24 cellular contexts compared by ENCODE assay signal in the genomic region with DNA sequence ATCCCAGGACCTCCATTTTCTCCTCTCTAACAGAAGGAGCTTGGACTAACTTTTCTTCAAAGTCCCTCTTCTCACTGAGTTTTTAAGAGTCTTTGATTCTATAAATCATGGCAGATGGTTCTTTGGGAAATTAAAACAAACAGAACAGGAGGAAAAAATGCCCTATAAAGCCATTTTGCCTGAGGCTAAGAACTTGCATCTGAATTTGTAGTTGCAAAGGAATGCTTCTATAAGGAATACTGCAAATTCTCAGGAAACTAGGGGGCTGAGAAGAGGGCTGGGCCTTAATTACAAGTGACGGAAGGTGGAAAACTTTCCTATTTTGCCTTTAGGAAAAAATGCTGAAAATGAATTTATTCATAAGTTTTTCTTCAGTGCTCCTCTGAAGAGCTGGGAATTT.
A peak's percentile ranks its signal among the peaks of the same experiment; 100 is the strongest.
DNase-seq lines count a peak whose midpoint lies in the region; ATAC-seq and TF ChIP-seq lines count a peak whose summit lies in the region.
"Had no signal": no experiment of that assay in that cellular context is flagged by ENCODE, and none has a peak within 500 bp of the region (broad histone marks: within the 10 kb centered on the region; RNA-seq: fewer than 3 reads in every experiment).

No MANE protein-coding gene starts in this region.

- H3K27me3 Mint-ChIP-seq in chondrocyte (ENCODE audit: low read depth) (no peaks in the 10 kb centered on the region), mesothelial cell of epicardium (ENCODE audit: low read depth) (no peaks in the 10 kb centered on the region)
- H3K27me3 Mint-ChIP-seq: CD4-positive, CD25-positive, alpha-beta regulatory T cell had no signal

- H3K9me3 ChIP-seq in IMR-90 (ENCODE audit: control insufficient read depth, insufficient read depth, low read length) (no peaks in the 10 kb centered on the region), osteoblast (ENCODE audit: low read depth, low read length) (no peaks in the 10 kb centered on the region)
- H3K9me3 ChIP-seq: BLaER1 had no signal

- POLR2A ChIA-PET in BJ (lab: Charles Lee) (no interaction called here), IMR-90 (lab: Charles Lee; ENCODE audit: unreplicated experiment) (no interaction called here)

- H3K4me3 Mint-ChIP-seq in chondrocyte (ENCODE audit: unreplicated experiment) (no peak overlapping the region), mesothelial cell of epicardium (no peak overlapping the region)
- H3K4me3 Mint-ChIP-seq: CD4-positive, CD25-positive, alpha-beta regulatory T cell had no signal

- H3K27ac Mint-ChIP-seq in chondrocyte (ENCODE audit: unreplicated experiment), result peak overlapping the region; percentile 87
- peak overlapping the region; percentile 59 for H3K27ac Mint-ChIP-seq in mesothelial cell of epicardium
- H3K27ac Mint-ChIP-seq: CD4-positive, CD25-positive, alpha-beta regulatory T cell had no signal

- H3K4me2 ChIP-seq in IMR-90 (ENCODE audit: low read depth, low read length) (no peak overlapping the region), osteoblast (ENCODE audit: insufficient read depth, low read length) (no peak overlapping the region)
- H3K4me2 ChIP-seq: BLaER1 had no signal

- H3K4me3 ChIP-seq in BJ (ENCODE audit: low read depth, low read length) (no peak overlapping the region), IMR-90 (ENCODE audit: insufficient read depth, low read depth, low read length) (no peak overlapping the region), osteoblast (ENCODE audit: insufficient read depth, low read length) (no peak overlapping the region)
- H3K4me3 ChIP-seq: BLaER1, GM23248 had no signal

- H3K36me3 ChIP-seq in BJ (ENCODE audit: control insufficient read depth, insufficient read depth, low read length) (no peaks in the 10 kb centered on the region), IMR-90 (ENCODE audit: control insufficient read depth, insufficient read depth, low read length) (peaks cover 12% of the 10 kb centered on the region; the same call in 1 of the 2 replicates), osteoblast (ENCODE audit: insufficient read depth, low read length) (no peaks in the 10 kb centered on the region)

- H3K14ac ChIP-seq in IMR-90 (replicated peaks; ENCODE audit: low read depth, low read length), result no peak overlapping the region

- no peak overlapping the region for H2BK15ac ChIP-seq in IMR-90 (ENCODE audit: low read depth, low read length)

- no TSS peak for BruUV-seq in IMR-90 (replicated peaks; lab: Mats Ljungman, UMichigan)

- no peak overlapping the region for H3K56ac ChIP-seq in IMR-90 (ENCODE audit: extremely low read depth, insufficient read depth, low read length)

- TF ChIP-seq CTCF in BJ (IDR thresholded peaks at IDR 0.05; ENCODE audit: insufficient read depth, low read depth, low read length) (no peak), IMR-90 (conservative IDR thresholded peaks at IDR 0.05; ENCODE audit: low read depth, low read length) (no peak), chondrocyte (IDR thresholded peaks at IDR 0.05) (no peak), mesothelial cell of epicardium (IDR thresholded peaks at IDR 0.05; ENCODE audit: unreplicated experiment) (no peak), osteoblast (IDR thresholded peaks at IDR 0.05; ENCODE audit: extremely low read depth, low read depth, low read length) (no peak)

- no peak overlapping the region for H2BK20ac ChIP-seq in IMR-90 (ENCODE audit: low read depth, low read length)

- no peaks in the 10 kb centered on the region for H3K79me1 ChIP-seq in IMR-90 (ENCODE audit: low read depth in 1 of 2, low read length in 2 of 2)

- no peaks in the 10 kb centered on the region for H3K9me3 Mint-ChIP-seq in chondrocyte (ENCODE audit: low read depth)
- no peaks in the 10 kb centered on the region for H3K9me3 Mint-ChIP-seq in mesothelial cell of epicardium

- H3K4me1 ChIP-seq in IMR-90 (ENCODE audit: control insufficient read depth, insufficient read depth, low read length) (peaks cover 11% of the 10 kb centered on the region), osteoblast (ENCODE audit: insufficient read depth, low read length) (peaks cover 14% of the 10 kb centered on the region)
- H3K4me1 ChIP-seq: BLaER1 had no signal

- H3K9me1 ChIP-seq in IMR-90 (ENCODE audit: insufficient read depth, low read length), result peaks cover 5% of the 10 kb centered on the region; the same call in 1 of the 2 replicates

- H2AFZ ChIP-seq in IMR-90 (replicated peaks; ENCODE audit: low read length, poor library complexity), result no peak overlapping the region
- no peak overlapping the region for H2AFZ ChIP-seq in osteoblast (ENCODE audit: low read length)
- H2AFZ ChIP-seq: GM23248 had no signal

- H3K9ac ChIP-seq in IMR-90 (ENCODE audit: low read depth, low read length), result no peak overlapping the region
- H3K9ac ChIP-seq: BLaER1, GM23248 had no signal

- ATAC-seq in IMR-90 (ENCODE audit: low read depth), result peak; percentile 32
- ATAC-seq in GM18517 (IDR thresholded peaks at IDR 0.05; ENCODE audit: unreplicated experiment), result no peak
- no peak for ATAC-seq in GM19328 (IDR thresholded peaks at IDR 0.05; ENCODE audit: unreplicated experiment)
- ATAC-seq: Panc1 had no signal

- TF ChIP-seq POLR2A in IMR-90 (IDR thresholded peaks at IDR 0.05; ENCODE audit: low read depth, low read length), result no peak

- no peak overlapping the region for H2AK9ac ChIP-seq in IMR-90 (replicated peaks; ENCODE audit: low read depth, low read length, poor library complexity)

- intact Hi-C loops in IMR-90 (cut with micrococcal nuclease), result no loop called here

- H2BK120ac ChIP-seq in IMR-90 (ENCODE audit: low read depth, low read length), result no peak overlapping the region

- no peaks in the 10 kb centered on the region for H4K20me1 ChIP-seq in IMR-90 (ENCODE audit: insufficient read depth, low read length)
- H4K20me1 ChIP-seq in osteoblast (ENCODE audit: insufficient read depth, low read length), result peaks cover 5% of the 10 kb centered on the region
- H4K20me1 ChIP-seq: BLaER1 had no signal

- no CpG with 5 or more reads among the region's 1 CpG for WGBS in IMR-90 (ENCODE audit: extremely low coverage in 2 of 2, insufficient read length in 1 of 2), 2 experiments

- in situ Hi-C loops in IMR-90 (cut with MboI; ENCODE audit: low sequenced_read_pairs), result no loop called here

- 0 out of 4 replicates have a peak overlapping the region, but pooled peaks of 1 of the 2 experiments have one; percentile 9 for H4K8ac ChIP-seq in IMR-90 (ENCODE audit: low read depth in 2 of 2, low read length in 2 of 2)

- H3K36me3 Mint-ChIP-seq in chondrocyte (ENCODE audit: low read depth) (no peaks in the 10 kb centered on the region), mesothelial cell of epicardium (peaks cover 67% of the 10 kb centered on the region)
- H3K36me3 Mint-ChIP-seq: CD4-positive, CD25-positive, alpha-beta regulatory T cell had no signal

- dilution Hi-C loops in IMR-90 (cut with HindIII; ENCODE audit: low sequenced_read_pairs, unreplicated experiment), result no loop called here

- H4K5ac ChIP-seq in IMR-90 (ENCODE audit: low read depth, low read length), result no peak overlapping the region

- peak; percentile 47 for DNase-seq in BJ (ENCODE audit: low read depth)
- peak; percentile 53 for DNase-seq in IMR-90
- DNase-seq in chondrocyte (ENCODE audit: low spot score), result no peak
- DNase-seq in mesothelial cell of epicardium (ENCODE audit: low spot score in 2 of 2, unreplicated experiment in 2 of 2), result no peak
- DNase-seq in COLO668 (lab: John Stamatoyannopoulos, UW; ENCODE audit: unreplicated experiment), result no peak
- DNase-seq in osteoblast (ENCODE audit: insufficient read length, low spot score, missing footprints), result no peak
- DNase-seq: 8988T; ACHN; CD4-positive, CD25-positive, alpha-beta regulatory T cell; GF-D8; GM23248; H7; KG1; MM.1S; NCI-H1417; NCI-H1694; NCI-H2029 treated with DMSO at 0.1 percent for 48 hours; NCI-H2227 treated with DMSO at 0.1 percent for 48 hours; NCI-H526 treated with DMSO at 0.1 percent for 48 hours; SHP77 treated with DMSO at 0.1 percent for 48 hours had no signal

- no peaks in the 10 kb centered on the region for H3K27me3 ChIP-seq in BJ (ENCODE audit: control insufficient read depth, insufficient read depth, low read length)
- H3K27me3 ChIP-seq in IMR-90 (ENCODE audit: control insufficient read depth, insufficient read depth, low read length), result no peaks in the 10 kb centered on the region
- H3K27me3 ChIP-seq in osteoblast (ENCODE audit: insufficient read depth, low read length), result no peaks in the 10 kb centered on the region
- H3K27me3 ChIP-seq: BLaER1 had no signal

- no peak overlapping the region for H2AK5ac ChIP-seq in IMR-90 (ENCODE audit: low read depth, low read length)

- H3K23ac ChIP-seq in IMR-90 (ENCODE audit: low read depth, low read length), result no peak overlapping the region

- TF ChIP-seq RAD21 in IMR-90 (IDR thresholded peaks at IDR 0.05; ENCODE audit: low read length), result no peak

- CTCF ChIA-PET in BJ (lab: Yijun Ruan, JAX), result interaction anchor here (3.1 kb wide), 1 partner anchor 18 kb away, joined by 11 read pairs; no protein-coding TSS in a partner anchor
- CTCF ChIA-PET in IMR-90 (lab: Yijun Ruan, JAX), result interaction anchor here (1.0 to 1.1 kb wide), 2 partner anchors 19 to 36 kb away, joined by 3 read pairs; no protein-coding TSS in a partner anchor

- H3K4ac ChIP-seq in IMR-90 (ENCODE audit: low read depth, low read length), result no peak overlapping the region

- H3K79me2 ChIP-seq in osteoblast (ENCODE audit: insufficient read depth, low read length), result no peaks in the 10 kb centered on the region

- H2BK5ac ChIP-seq in IMR-90 (ENCODE audit: low read depth, low read length, poor library complexity, severe bottlenecking), result no peak overlapping the region

- H3K27ac ChIP-seq in IMR-90 (ENCODE audit: insufficient read depth, low read length) (no peak overlapping the region), osteoblast (ENCODE audit: low read depth, low read length) (no peak overlapping the region)
- H3K27ac ChIP-seq: BLaER1, GM23248 had no signal

- no peak overlapping the region for H3K18ac ChIP-seq in IMR-90 (ENCODE audit: low read depth, low read length)

- H4K91ac ChIP-seq in IMR-90 (ENCODE audit: insufficient read depth, low read depth, low read length), result no peak overlapping the region

- H3K4me1 Mint-ChIP-seq in chondrocyte (ENCODE audit: low read depth), result peaks cover 45% of the 10 kb centered on the region
- peaks cover 17% of the 10 kb centered on the region for H3K4me1 Mint-ChIP-seq in mesothelial cell of epicardium
- H3K4me1 Mint-ChIP-seq: CD4-positive, CD25-positive, alpha-beta regulatory T cell had no signal

TF ChIP-seq in IMR-90, 13 proteins besides CTCF, POLR2A, EP300 and RAD21:
- TF ChIP-seq NFE2L2 (IDR thresholded peaks at IDR 0.05; ENCODE audit: low read depth, low read length) (no peak), FOS (IDR thresholded peaks at IDR 0.05; ENCODE audit: low read depth, low read length) (no peak)

Comparison
In these comparisons a context has a peak if more than half of its experiments do, and no peak if none do; other contexts are left out.
1. DNase-seq: peak in BJ (single experiment) and IMR-90 (single experiment); none in chondrocyte (single experiment), mesothelial cell of epicardium (0 of 2), COLO668 (single experiment) and osteoblast (single experiment).